12 cellular contexts compared by ENCODE assay signal in the genomic region with DNA sequence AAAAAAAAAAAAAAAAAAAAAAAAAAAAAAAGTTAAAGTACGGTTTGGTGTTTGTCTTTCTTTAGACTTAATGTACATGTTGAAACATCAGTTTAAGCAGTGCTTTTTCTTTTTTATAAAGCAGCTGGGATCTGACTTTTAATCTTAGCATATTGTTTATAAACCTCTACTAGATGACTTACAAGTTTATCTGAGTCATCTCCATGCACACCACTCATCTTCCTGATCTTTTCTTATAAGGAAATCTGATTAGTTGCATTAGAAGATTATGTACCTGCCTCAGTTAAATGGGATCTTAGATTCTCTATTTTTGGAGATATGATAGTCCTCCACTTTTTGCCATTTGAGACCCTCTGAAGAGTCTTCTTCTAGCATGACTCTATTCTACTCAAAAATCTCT.
DNase-seq lines count a peak whose midpoint lies in the region; TF ChIP-seq lines count a peak whose summit lies in the region.
"Had no signal": no experiment of that assay in that cellular context is flagged by ENCODE, and none has a peak within 500 bp of the region (broad histone marks: within the 10 kb centered on the region; RNA-seq: fewer than 3 reads in every experiment).

No MANE protein-coding gene starts in this region.

- DNase-seq in HEK293T (ENCODE audit: extremely low spot score) (no peak), choroid plexus epithelial cell (ENCODE audit: low read depth) (peak; percentile 8), fibroblast of villous mesenchyme (ENCODE audit: low read depth) (peak; percentile 17), lower leg skin (ENCODE audit: low spot score in 2 of 2) (no peak), NCI-H510A (lab: John Stamatoyannopoulos, UW) (no peak), NCI-H187 (lab: John Stamatoyannopoulos, UW) (no peak), NCI-H510A treated with DMSO at 0.1 percent for 48 hours (lab: John Stamatoyannopoulos, UW) (no peak)
- DNase-seq: NCI-H146, NCI-H2227 treated with DMSO at 0.1 percent for 48 hours, NCI-H69, SIG-M5 had no signal

- 85 to 86% methylated on average over 1 of the region's 1 CpG for WGBS in lower leg skin, 2 donors

- TF ChIP-seq POLR2A in lower leg skin (IDR thresholded peaks at IDR 0.05): no peak

- intact Hi-C loops in lower leg skin (cut with DNase I; ENCODE audit: low total_unique reads): no loop called here

- POLR2A ChIA-PET in HEK293T (lab: Yijun Ruan, JAX): no interaction called here

- TF ChIP-seq CTCF in choroid plexus epithelial cell (conservative IDR thresholded peaks at IDR 0.05; ENCODE audit: low read depth, low read length) (no peak), fibroblast of villous mesenchyme (IDR thresholded peaks at IDR 0.05; ENCODE audit: insufficient read depth, low read depth, low read length) (no peak), lower leg skin (IDR thresholded peaks at IDR 0.05) (no peak)

- H3K4me3 ChIP-seq in choroid plexus epithelial cell (ENCODE audit: low read depth, low read length) (no peak overlapping the region), fibroblast of villous mesenchyme (ENCODE audit: low read depth, low read length) (no peak overlapping the region), lower leg skin (ENCODE audit: low read depth, poor library complexity, severe bottlenecking) (no peak overlapping the region)
- H3K4me3 ChIP-seq: BLaER1 treated with 17β-estradiol and CSF1 and Interleukin-3, amounts not matched to agents 10 nM and 100 nM had no signal

- CTCF ChIA-PET in HEK293T (lab: Yijun Ruan, JAX): no interaction called here

TF ChIP-seq in HEK293T, 16 proteins besides CTCF, POLR2A, EP300 and RAD21:
- TF ChIP-seq NFRKB (IDR thresholded peaks at IDR 0.05): no peak
- TF ChIP-seq FOXA1 (IDR thresholded peaks at IDR 0.05): no peak
- no peak for TF ChIP-seq FOXM1 (IDR thresholded peaks at IDR 0.05; ENCODE audit: borderline replicate concordance)
- TF ChIP-seq ZNF384 (IDR thresholded peaks at IDR 0.05): 0 out of 2 replicates have a peak, but pooled peaks have one; percentile 20

Comparison
In these comparisons a context has a peak if more than half of its experiments do, and no peak if none do; other contexts are left out.
1. DNase-seq: peak in choroid plexus epithelial cell (single experiment) and fibroblast of villous mesenchyme (single experiment); none in HEK293T (single experiment), lower leg skin (0 of 2), NCI-H510A (single experiment), NCI-H187 (0 of 2) and NCI-H510A treated with DMSO at 0.1 percent for 48 hours (single experiment).